In the genomic region with DNA sequence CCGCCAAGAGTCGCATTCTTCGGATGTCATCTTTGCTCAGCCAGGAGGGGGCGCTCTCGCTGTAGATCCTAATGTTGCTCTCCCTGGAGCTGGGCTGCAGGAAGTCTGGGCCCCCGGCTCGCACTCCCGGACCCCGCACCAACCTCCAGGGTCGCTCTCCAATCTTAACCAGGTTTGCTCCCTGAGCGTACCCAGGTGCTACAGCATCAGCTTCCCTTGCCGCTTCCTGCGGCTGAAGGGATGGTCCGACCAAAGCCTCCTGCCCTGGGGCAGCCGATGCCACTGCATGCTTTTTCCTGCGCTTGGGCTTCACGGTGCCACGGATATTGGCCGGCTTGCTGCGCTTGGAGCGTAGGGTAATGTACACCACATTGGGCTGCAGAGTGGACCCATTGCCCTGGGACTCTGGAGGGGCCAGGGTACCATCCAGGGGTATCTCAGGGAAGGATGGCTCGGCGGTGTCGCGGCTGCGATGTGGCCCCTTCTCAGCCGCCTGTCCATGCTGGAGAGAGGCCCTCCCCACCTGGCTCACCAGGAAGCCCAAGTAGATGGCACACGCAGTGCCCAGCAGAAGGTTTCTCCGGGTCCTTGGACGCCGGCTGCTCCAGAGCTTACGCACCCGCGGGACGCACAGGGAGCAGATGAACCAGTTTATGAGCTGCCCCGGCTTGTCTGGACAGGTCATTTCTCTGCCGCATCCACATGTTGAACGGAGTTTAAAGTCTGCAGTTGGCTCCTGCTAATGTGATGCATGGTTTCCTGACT, we compare ENCODE assay signal across 1 cellular context.
A peak's percentile ranks its signal among the peaks of the same experiment; 100 is the strongest.
TF ChIP-seq lines count a peak whose summit lies in the region.

No MANE protein-coding gene starts in this region.

TF ChIP-seq in HepG2, 621 proteins besides CTCF, POLR2A, EP300 and RAD21 (continued from another document and continues in another):
- TF ChIP-seq, protein P1, sequence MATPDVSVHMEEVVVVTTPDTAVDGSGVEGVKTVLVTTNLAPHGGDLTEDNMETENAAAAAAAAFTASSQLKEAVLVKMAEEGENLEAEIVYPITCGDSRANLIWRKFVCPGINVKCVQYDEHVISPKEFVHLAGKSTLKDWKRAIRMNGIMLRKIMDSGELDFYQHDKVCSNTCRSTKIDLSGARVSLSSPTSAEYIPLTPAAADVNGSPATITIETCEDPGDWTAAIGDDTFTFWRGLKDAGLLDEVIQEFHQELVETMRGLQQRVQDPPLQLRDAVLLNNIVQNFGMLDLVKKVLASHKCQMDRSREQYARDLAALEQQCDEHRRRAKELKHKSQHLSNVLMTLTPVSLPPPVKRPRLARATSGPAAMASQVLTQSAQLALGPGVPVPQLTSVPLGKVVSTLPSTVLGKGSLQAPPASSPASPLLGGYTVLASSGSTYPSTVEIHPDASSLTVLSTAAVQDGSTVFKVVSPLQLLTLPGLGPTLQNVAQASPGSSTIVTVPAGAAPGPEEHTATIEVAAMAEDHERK (CRISPR knock-in tag; IDR thresholded peaks at IDR 0.05; ENCODE audit: low read depth) = no peak
- TF ChIP-seq ZNF570 (CRISPR knock-in tag; IDR thresholded peaks at IDR 0.05; ENCODE audit: borderline replicate concordance) = no peak
- peak; percentile 49; the same call in 1 of the 2 replicates for TF ChIP-seq GATAD2A (CRISPR knock-in tag; IDR thresholded peaks at IDR 0.05)
- no peak for TF ChIP-seq NONO (IDR thresholded peaks at IDR 0.05)
- peak; percentile 62 for TF ChIP-seq NONO (CRISPR knock-in tag; conservative IDR thresholded peaks at IDR 0.05)
- TF ChIP-seq, protein P2, sequence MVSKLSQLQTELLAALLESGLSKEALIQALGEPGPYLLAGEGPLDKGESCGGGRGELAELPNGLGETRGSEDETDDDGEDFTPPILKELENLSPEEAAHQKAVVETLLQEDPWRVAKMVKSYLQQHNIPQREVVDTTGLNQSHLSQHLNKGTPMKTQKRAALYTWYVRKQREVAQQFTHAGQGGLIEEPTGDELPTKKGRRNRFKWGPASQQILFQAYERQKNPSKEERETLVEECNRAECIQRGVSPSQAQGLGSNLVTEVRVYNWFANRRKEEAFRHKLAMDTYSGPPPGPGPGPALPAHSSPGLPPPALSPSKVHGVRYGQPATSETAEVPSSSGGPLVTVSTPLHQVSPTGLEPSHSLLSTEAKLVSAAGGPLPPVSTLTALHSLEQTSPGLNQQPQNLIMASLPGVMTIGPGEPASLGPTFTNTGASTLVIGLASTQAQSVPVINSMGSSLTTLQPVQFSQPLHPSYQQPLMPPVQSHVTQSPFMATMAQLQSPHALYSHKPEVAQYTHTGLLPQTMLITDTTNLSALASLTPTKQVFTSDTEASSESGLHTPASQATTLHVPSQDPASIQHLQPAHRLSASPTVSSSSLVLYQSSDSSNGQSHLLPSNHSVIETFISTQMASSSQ (IDR thresholded peaks at IDR 0.05; ENCODE audit: low read depth) = no peak
- TF ChIP-seq, protein P2 (CRISPR knock-in tag; IDR thresholded peaks at IDR 0.05; ENCODE audit: borderline replicate concordance) = peak; percentile 31; the same call in 1 of the 2 replicates
- no peak for TF ChIP-seq RFXAP (CRISPR knock-in tag; IDR thresholded peaks at IDR 0.05; ENCODE audit: borderline replicate concordance)
- TF ChIP-seq HNRNPH1 (optimal IDR thresholded peaks at IDR 0.05; ENCODE audit: low read depth, low read length) = no peak
- TF ChIP-seq ZNF546 (CRISPR knock-in tag; conservative IDR thresholded peaks at IDR 0.05) = no peak
- TF ChIP-seq, protein P3, sequence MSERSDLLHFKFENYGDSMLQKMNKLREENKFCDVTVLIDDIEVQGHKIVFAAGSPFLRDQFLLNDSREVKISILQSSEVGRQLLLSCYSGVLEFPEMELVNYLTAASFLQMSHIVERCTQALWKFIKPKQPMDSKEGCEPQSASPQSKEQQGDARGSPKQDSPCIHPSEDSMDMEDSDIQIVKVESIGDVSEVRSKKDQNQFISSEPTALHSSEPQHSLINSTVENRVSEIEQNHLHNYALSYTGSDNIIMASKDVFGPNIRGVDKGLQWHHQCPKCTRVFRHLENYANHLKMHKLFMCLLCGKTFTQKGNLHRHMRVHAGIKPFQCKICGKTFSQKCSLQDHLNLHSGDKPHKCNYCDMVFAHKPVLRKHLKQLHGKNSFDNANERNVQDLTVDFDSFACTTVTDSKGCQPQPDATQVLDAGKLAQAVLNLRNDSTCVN (CRISPR knock-in tag; IDR thresholded peaks at IDR 0.05; ENCODE audit: borderline replicate concordance) = no peak
- TF ChIP-seq, protein P4, sequence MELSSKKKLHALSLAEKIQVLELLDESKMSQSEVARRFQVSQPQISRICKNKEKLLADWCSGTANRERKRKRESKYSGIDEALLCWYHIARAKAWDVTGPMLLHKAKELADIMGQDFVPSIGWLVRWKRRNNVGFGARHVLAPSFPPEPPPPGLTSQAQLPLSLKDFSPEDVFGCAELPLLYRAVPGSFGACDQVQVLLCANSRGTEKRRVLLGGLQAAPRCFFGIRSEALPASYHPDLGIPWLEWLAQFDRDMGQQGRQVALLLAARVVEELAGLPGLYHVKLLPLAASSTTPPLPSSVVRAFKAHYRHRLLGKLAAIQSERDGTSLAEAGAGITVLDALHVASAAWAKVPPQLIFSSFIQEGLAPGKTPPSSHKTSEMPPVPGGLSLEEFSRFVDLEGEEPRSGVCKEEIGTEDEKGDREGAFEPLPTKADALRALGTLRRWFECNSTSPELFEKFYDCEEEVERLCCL (CRISPR knock-in tag; IDR thresholded peaks at IDR 0.05; ENCODE audit: borderline replicate concordance) = no peak
- no peak for TF ChIP-seq DNMT1 (CRISPR knock-in tag; IDR thresholded peaks at IDR 0.05)
- peak; percentile 82 for TF ChIP-seq TEAD3 (CRISPR knock-in tag; optimal IDR thresholded peaks at IDR 0.05; ENCODE audit: borderline replicate concordance)
- peak; percentile 34; the same call in 1 of the 2 replicates for TF ChIP-seq ZNF563 (CRISPR knock-in tag; IDR thresholded peaks at IDR 0.05)
- no peak for TF ChIP-seq ZNF329 (CRISPR knock-in tag; IDR thresholded peaks at IDR 0.05; ENCODE audit: low read depth)
- TF ChIP-seq ZBTB20 (CRISPR knock-in tag; IDR thresholded peaks at IDR 0.05; ENCODE audit: borderline replicate concordance, low read depth) = no peak; the same call in 1 of the 2 replicates
- TF ChIP-seq ZFP37 (CRISPR knock-in tag; IDR thresholded peaks at IDR 0.05; ENCODE audit: borderline replicate concordance) = no peak
- TF ChIP-seq STAG1 (CRISPR knock-in tag; IDR thresholded peaks at IDR 0.05) = peak; percentile 38
- no peak for TF ChIP-seq TP53 (CRISPR knock-in tag; conservative IDR thresholded peaks at IDR 0.05)
- TF ChIP-seq, protein P5, sequence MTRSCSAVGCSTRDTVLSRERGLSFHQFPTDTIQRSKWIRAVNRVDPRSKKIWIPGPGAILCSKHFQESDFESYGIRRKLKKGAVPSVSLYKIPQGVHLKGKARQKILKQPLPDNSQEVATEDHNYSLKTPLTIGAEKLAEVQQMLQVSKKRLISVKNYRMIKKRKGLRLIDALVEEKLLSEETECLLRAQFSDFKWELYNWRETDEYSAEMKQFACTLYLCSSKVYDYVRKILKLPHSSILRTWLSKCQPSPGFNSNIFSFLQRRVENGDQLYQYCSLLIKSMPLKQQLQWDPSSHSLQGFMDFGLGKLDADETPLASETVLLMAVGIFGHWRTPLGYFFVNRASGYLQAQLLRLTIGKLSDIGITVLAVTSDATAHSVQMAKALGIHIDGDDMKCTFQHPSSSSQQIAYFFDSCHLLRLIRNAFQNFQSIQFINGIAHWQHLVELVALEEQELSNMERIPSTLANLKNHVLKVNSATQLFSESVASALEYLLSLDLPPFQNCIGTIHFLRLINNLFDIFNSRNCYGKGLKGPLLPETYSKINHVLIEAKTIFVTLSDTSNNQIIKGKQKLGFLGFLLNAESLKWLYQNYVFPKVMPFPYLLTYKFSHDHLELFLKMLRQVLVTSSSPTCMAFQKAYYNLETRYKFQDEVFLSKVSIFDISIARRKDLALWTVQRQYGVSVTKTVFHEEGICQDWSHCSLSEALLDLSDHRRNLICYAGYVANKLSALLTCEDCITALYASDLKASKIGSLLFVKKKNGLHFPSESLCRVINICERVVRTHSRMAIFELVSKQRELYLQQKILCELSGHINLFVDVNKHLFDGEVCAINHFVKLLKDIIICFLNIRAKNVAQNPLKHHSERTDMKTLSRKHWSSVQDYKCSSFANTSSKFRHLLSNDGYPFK (CRISPR knock-in tag; IDR thresholded peaks at IDR 0.05; ENCODE audit: borderline replicate concordance) = peak; percentile 61; the same call in 1 of the 2 replicates
- TF ChIP-seq HNF4G (IDR thresholded peaks at IDR 0.05; ENCODE audit: borderline replicate concordance, low read depth, low read length) = no peak
- TF ChIP-seq HNF4G (CRISPR knock-in tag; IDR thresholded peaks at IDR 0.05; ENCODE audit: borderline replicate concordance, low read depth) = peak; percentile 4; the same call in 1 of the 2 replicates
- no peak for TF ChIP-seq CC2D1A (CRISPR knock-in tag; IDR thresholded peaks at IDR 0.05)
- TF ChIP-seq MED1 (CRISPR knock-in tag; IDR thresholded peaks at IDR 0.05) = peak; percentile 30; the same call in 1 of the 2 replicates
- no peak for TF ChIP-seq ZNF773 (CRISPR knock-in tag; IDR thresholded peaks at IDR 0.05; ENCODE audit: borderline replicate concordance)
- no peak for TF ChIP-seq ZNF337 (CRISPR knock-in tag; IDR thresholded peaks at IDR 0.05; ENCODE audit: borderline replicate concordance, low read depth)
- no peak for TF ChIP-seq FIP1L1 (IDR thresholded peaks at IDR 0.05; ENCODE audit: borderline replicate concordance, insufficient read depth, low read depth, low read length)
- TF ChIP-seq SP2 (CRISPR knock-in tag; IDR thresholded peaks at IDR 0.05) = 0 out of 2 replicates have a peak, but pooled peaks have one; percentile 16
- no peak for TF ChIP-seq BCL6 (CRISPR knock-in tag; IDR thresholded peaks at IDR 0.05)
- TF ChIP-seq ZNF205 (CRISPR knock-in tag; IDR thresholded peaks at IDR 0.05) = no peak
- TF ChIP-seq RFX5 (IDR thresholded peaks at IDR 0.05; ENCODE audit: low read depth, low read length) = no peak
- TF ChIP-seq MAF1 (CRISPR knock-in tag; IDR thresholded peaks at IDR 0.05; ENCODE audit: borderline replicate concordance) = no peak
- no peak for TF ChIP-seq FOXA1 (IDR thresholded peaks at IDR 0.05)
- peak; percentile 14; the same call in 1 of the 2 replicates for TF ChIP-seq FOXA1 (CRISPR knock-in tag; IDR thresholded peaks at IDR 0.05)
- TF ChIP-seq, protein P6, sequence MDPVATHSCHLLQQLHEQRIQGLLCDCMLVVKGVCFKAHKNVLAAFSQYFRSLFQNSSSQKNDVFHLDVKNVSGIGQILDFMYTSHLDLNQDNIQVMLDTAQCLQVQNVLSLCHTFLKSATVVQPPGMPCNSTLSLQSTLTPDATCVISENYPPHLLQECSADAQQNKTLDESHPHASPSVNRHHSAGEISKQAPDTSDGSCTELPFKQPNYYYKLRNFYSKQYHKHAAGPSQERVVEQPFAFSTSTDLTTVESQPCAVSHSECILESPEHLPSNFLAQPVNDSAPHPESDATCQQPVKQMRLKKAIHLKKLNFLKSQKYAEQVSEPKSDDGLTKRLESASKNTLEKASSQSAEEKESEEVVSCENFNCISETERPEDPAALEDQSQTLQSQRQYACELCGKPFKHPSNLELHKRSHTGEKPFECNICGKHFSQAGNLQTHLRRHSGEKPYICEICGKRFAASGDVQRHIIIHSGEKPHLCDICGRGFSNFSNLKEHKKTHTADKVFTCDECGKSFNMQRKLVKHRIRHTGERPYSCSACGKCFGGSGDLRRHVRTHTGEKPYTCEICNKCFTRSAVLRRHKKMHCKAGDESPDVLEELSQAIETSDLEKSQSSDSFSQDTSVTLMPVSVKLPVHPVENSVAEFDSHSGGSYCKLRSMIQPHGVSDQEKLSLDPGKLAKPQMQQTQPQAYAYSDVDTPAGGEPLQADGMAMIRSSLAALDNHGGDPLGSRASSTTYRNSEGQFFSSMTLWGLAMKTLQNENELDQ (CRISPR knock-in tag; IDR thresholded peaks at IDR 0.05; ENCODE audit: borderline replicate concordance) = no peak
- TF ChIP-seq, protein P7, sequence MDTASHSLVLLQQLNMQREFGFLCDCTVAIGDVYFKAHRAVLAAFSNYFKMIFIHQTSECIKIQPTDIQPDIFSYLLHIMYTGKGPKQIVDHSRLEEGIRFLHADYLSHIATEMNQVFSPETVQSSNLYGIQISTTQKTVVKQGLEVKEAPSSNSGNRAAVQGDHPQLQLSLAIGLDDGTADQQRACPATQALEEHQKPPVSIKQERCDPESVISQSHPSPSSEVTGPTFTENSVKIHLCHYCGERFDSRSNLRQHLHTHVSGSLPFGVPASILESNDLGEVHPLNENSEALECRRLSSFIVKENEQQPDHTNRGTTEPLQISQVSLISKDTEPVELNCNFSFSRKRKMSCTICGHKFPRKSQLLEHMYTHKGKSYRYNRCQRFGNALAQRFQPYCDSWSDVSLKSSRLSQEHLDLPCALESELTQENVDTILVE (CRISPR knock-in tag; IDR thresholded peaks at IDR 0.05) = no peak
- no peak for TF ChIP-seq ZNF317 (CRISPR knock-in tag; IDR thresholded peaks at IDR 0.05)
- TF ChIP-seq ATF7-NPFF (CRISPR knock-in tag; IDR thresholded peaks at IDR 0.05; ENCODE audit: low read depth) = peak; percentile 88; the same call in 1 of the 2 replicates
- TF ChIP-seq RORA (CRISPR knock-in tag; IDR thresholded peaks at IDR 0.05) = no peak
- TF ChIP-seq, protein P8, sequence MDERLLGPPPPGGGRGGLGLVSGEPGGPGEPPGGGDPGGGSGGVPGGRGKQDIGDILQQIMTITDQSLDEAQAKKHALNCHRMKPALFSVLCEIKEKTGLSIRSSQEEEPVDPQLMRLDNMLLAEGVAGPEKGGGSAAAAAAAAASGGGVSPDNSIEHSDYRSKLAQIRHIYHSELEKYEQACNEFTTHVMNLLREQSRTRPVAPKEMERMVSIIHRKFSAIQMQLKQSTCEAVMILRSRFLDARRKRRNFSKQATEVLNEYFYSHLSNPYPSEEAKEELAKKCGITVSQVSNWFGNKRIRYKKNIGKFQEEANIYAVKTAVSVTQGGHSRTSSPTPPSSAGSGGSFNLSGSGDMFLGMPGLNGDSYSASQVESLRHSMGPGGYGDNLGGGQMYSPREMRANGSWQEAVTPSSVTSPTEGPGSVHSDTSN (CRISPR knock-in tag; IDR thresholded peaks at IDR 0.05) = no peak
- no peak for TF ChIP-seq PPARG (CRISPR knock-in tag; conservative IDR thresholded peaks at IDR 0.05)
- TF ChIP-seq, protein P9, sequence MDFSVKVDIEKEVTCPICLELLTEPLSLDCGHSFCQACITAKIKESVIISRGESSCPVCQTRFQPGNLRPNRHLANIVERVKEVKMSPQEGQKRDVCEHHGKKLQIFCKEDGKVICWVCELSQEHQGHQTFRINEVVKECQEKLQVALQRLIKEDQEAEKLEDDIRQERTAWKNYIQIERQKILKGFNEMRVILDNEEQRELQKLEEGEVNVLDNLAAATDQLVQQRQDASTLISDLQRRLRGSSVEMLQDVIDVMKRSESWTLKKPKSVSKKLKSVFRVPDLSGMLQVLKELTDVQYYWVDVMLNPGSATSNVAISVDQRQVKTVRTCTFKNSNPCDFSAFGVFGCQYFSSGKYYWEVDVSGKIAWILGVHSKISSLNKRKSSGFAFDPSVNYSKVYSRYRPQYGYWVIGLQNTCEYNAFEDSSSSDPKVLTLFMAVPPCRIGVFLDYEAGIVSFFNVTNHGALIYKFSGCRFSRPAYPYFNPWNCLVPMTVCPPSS (IDR thresholded peaks at IDR 0.05) = no peak
